Comparison of ENCODE assay signal across 8 cellular contexts in genomic region chr11:120564573-120565301, GRCh38. TPM values are rescaled to one million over a fixed set of nuclear protein-coding genes. Genes with fewer than 3 reads are reported as not detected.
A peak's percentile ranks its signal among the peaks of the same experiment; 100 is the strongest.
DNase-seq lines count a peak whose midpoint lies in the region; ATAC-seq and TF ChIP-seq lines count a peak whose summit lies in the region.

No MANE protein-coding gene starts in this region.

- no peaks in the 10 kb centered on the region for H3K9me3 Mint-ChIP-seq in nephron
- no peaks in the 10 kb centered on the region for H3K9me3 Mint-ChIP-seq in type B pancreatic cell

- H3K36me3 Mint-ChIP-seq in T-helper 17 cell (ENCODE audit: low read depth), result peaks cover 8% of the 10 kb centered on the region
- H3K36me3 Mint-ChIP-seq in nephron (ENCODE audit: low read depth), result no peaks in the 10 kb centered on the region
- H3K36me3 Mint-ChIP-seq in type B pancreatic cell, result no peaks in the 10 kb centered on the region

- H3K27ac Mint-ChIP-seq in T-helper 17 cell (no peak overlapping the region), nephron (no peak overlapping the region), type B pancreatic cell (no peak overlapping the region)

- peak; percentile 39 to 45 for DNase-seq in activated CD4-positive, alpha-beta T cell treated with anti-CD3 and anti-CD28 coated beads, Interleukin-2, amount 50 U/mL, for 48 hours
- DNase-seq in activated CD4-positive, alpha-beta T cell treated with anti-CD3 and anti-CD28 coated beads for 1 hour, result no peak
- no peak for DNase-seq in T-helper 17 cell
- DNase-seq in fibroblast of gingiva (ENCODE audit: low read depth), result peak; percentile 36
- DNase-seq in type B pancreatic cell (ENCODE audit: extremely low spot score, unreplicated experiment), result no peak
- no peak for DNase-seq in SKM-1 treated with dmso at 0.1 percent for 144 hours (lab: John Stamatoyannopoulos, UW; ENCODE audit: unreplicated experiment)

- TF ChIP-seq CTCF in nephron (IDR thresholded peaks at IDR 0.05; ENCODE audit: unreplicated experiment in 3 of 3), result no peak
- peak; percentile 30 for TF ChIP-seq CTCF in type B pancreatic cell (conservative IDR thresholded peaks at IDR 0.05)

- ATAC-seq in HG02571 (IDR thresholded peaks at IDR 0.05; ENCODE audit: unreplicated experiment) (peak; percentile 56), T-helper 17 cell (peak; percentile 47)

- H3K4me1 Mint-ChIP-seq in T-helper 17 cell (peaks cover 5% of the 10 kb centered on the region), nephron (peaks cover 24% of the 10 kb centered on the region), type B pancreatic cell (ENCODE audit: unreplicated experiment) (peaks cover 13% of the 10 kb centered on the region)

- H3K27me3 Mint-ChIP-seq in T-helper 17 cell (peaks cover 69% of the 10 kb centered on the region), nephron (ENCODE audit: low read depth) (peaks cover 56% of the 10 kb centered on the region), type B pancreatic cell (peaks cover 71% of the 10 kb centered on the region)

- H3K4me3 Mint-ChIP-seq in T-helper 17 cell (peak overlapping the region; percentile 21), nephron (peak overlapping the region; percentile 64 to 68 (median 65)), type B pancreatic cell (peak overlapping the region; percentile 66)

- H3K9me3 ChIP-seq in T-helper 17 cell (ENCODE audit: control insufficient read depth, low read length, poor library complexity, severe bottlenecking), result no peaks in the 10 kb centered on the region

RNA-seq across cellular contexts. Expression of gene GRIK4, which starts 53.2 kb away (rescaled TPM):
- total RNA-seq in T-helper 17 cell, result under 1 TPM; 0.05 to 0.10 TPM
- 0.17 and 0.72 TPM in 2 replicates for total RNA-seq in type B pancreatic cell (ENCODE audit: low replicate concordance)

Comparison
In these comparisons a context has a peak if more than half of its experiments do, and no peak if none do; other contexts are left out.
1. DNase-seq: peak in activated CD4-positive, alpha-beta T cell treated with anti-CD3 and anti-CD28 coated beads, Interleukin-2, amount 50 U/mL, for 48 hours (2 of 2) and fibroblast of gingiva (single experiment); none in activated CD4-positive, alpha-beta T cell treated with anti-CD3 and anti-CD28 coated beads for 1 hour (single experiment), T-helper 17 cell (0 of 3), type B pancreatic cell (single experiment) and SKM-1 treated with dmso at 0.1 percent for 144 hours (single experiment).
2. Peak in every context shown above with its lines, with median percentiles within 50 percentile points of each other: H3K4me3 Mint-ChIP-seq.